ENCODE assay signal across 13 cellular contexts in the genomic region with DNA sequence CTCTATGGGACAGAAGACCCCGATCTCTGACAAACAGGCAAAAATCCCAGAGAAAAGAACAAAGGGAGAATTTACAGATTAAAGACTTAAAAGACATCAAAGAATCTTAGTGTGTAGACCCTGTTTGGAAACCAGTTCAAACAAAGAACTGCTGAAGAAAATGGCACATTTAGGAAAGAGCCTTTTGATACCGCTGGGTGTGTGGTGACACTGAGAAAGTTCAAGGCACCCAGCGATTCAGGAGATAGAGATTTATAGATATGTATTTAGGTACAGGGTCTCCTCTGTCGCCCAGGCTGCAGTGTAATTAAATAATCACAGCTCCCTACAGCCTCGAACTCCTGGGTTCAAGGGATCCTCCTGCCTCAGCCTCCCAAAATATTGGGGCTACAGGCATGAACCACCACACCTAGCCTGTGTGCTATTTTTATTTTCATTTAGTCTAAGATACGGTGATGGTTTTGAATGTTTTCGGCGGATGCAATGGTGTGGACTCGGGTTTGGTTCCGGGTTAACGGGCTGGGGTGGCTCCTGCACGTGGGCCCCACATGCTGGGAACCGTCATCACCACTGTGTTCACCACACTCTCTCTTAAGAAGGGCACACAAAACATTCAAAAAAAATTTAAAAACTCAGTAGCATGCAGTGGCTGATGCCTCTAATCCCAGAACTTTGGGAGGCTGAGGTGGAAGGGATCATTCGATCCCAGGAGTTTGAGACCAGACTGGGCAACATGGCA.
DNase-seq lines count a peak whose midpoint lies in the region; ATAC-seq and TF ChIP-seq lines count a peak whose summit lies in the region.
"Had no signal": no experiment of that assay in that cellular context is flagged by ENCODE, and none has a peak within 500 bp of the region (broad histone marks: within the 10 kb centered on the region; RNA-seq: fewer than 3 reads in every experiment).

No MANE protein-coding gene starts in this region.

- in situ Hi-C loops in HAP-1 (cut with MboI; ENCODE audit: low sequenced_read_pairs): no loop called here

- H3K4me3 ChIP-seq in OCI-LY1 (ENCODE audit: low read depth, low read length, poor library complexity, severe bottlenecking): peak overlapping the region; percentile 2
- no peak overlapping the region for H3K4me3 ChIP-seq in psoas muscle
- no peak overlapping the region for H3K4me3 ChIP-seq in SK-N-SH (ENCODE audit: low read depth in 2 of 2, low read length in 1 of 2)
- H3K4me3 ChIP-seq in HAP-1: no peak overlapping the region
- no peak overlapping the region for H3K4me3 ChIP-seq in BE2C (ENCODE audit: low read depth, low read length)
- H3K4me3 ChIP-seq: GM12878, right lobe of liver, thoracic aorta had no signal

- peak overlapping the region; percentile 37 for H3K27ac Mint-ChIP-seq in activated CD4-positive, alpha-beta T cell treated with anti-CD3 and anti-CD28 coated beads for 36 hours
- peak overlapping the region; percentile 62 for H3K27ac Mint-ChIP-seq in activated naive CD8-positive, alpha-beta T cell treated with anti-CD3 and anti-CD28 coated beads, Interleukin-2, amount 10 ng/mL, durations not matched to agents 7 days and 5 days

- H3K4me1 ChIP-seq in OCI-LY1 (ENCODE audit: insufficient read depth, low read length, severe bottlenecking): peaks cover 82% of the 10 kb centered on the region
- H3K4me1 ChIP-seq in psoas muscle: peaks cover 78% of the 10 kb centered on the region
- H3K4me1 ChIP-seq in SK-N-SH (ENCODE audit: control insufficient read depth in 1 of 2, insufficient read depth in 2 of 2, low read depth in 1 of 2, low read length in 1 of 2): peaks cover 35 to 40% of the 10 kb centered on the region in 2 experiments; a peak in 3 of 4 replicates
- H3K4me1 ChIP-seq in HAP-1: peaks cover 22% of the 10 kb centered on the region
- peaks cover 7% of the 10 kb centered on the region for H3K4me1 ChIP-seq in BE2C

- no peak for DNase-seq in activated CD4-positive, alpha-beta T cell treated with anti-CD3 and anti-CD28 coated beads for 36 hours
- no peak for DNase-seq in activated CD4-positive, alpha-beta T cell treated with anti-CD3 and anti-CD28 coated beads, Interleukin-2, amount 50 U/mL, for 1 hour
- no peak for DNase-seq in activated naive CD8-positive, alpha-beta T cell treated with anti-CD3 and anti-CD28 coated beads, Interleukin-2, amount 10 ng/mL, durations not matched to agents 7 days and 5 days
- peak in 1 of 2 donors; percentile 11 for DNase-seq in psoas muscle
- DNase-seq in SK-N-SH: no peak
- DNase-seq in HAP-1 (ENCODE audit: low spot score in 2 of 2): no peak
- DNase-seq in BE2C: no peak
- DNase-seq: endodermal cell had no signal

- no peaks in the 10 kb centered on the region for H3K27me3 Mint-ChIP-seq in activated CD4-positive, alpha-beta T cell treated with anti-CD3 and anti-CD28 coated beads for 36 hours
- no peaks in the 10 kb centered on the region for H3K27me3 Mint-ChIP-seq in activated naive CD8-positive, alpha-beta T cell treated with anti-CD3 and anti-CD28 coated beads, Interleukin-2, amount 10 ng/mL, durations not matched to agents 7 days and 5 days
- H3K27me3 Mint-ChIP-seq: brain had no signal

- intact Hi-C loops in activated CD4-positive, alpha-beta T cell treated with anti-CD3 and anti-CD28 coated beads for 36 hours (cut with DNase I, micrococcal nuclease): loop anchor here (2.0 to 5.0 kb wide), 5 partner anchors 76 to 225 kb away; a partner anchor contains a TSS
- intact Hi-C loops in psoas muscle (cut with DNase I): loop anchor here (5.0 kb wide), 2 partner anchors 156 to 226 kb away; no protein-coding TSS in a partner anchor

- TF ChIP-seq CTCF in OCI-LY1 (IDR thresholded peaks at IDR 0.05; ENCODE audit: low read length) (no peak), psoas muscle (IDR thresholded peaks at IDR 0.05) (no peak), SK-N-SH (IDR thresholded peaks at IDR 0.05) (no peak), BE2C (IDR thresholded peaks at IDR 0.05; ENCODE audit: low read depth, low read length) (no peak)

- no peaks in the 10 kb centered on the region for H3K9me3 ChIP-seq in OCI-LY1 (ENCODE audit: low read length)
- no peaks in the 10 kb centered on the region for H3K9me3 ChIP-seq in psoas muscle
- H3K9me3 ChIP-seq in SK-N-SH: no peaks in the 10 kb centered on the region
- no peaks in the 10 kb centered on the region for H3K9me3 ChIP-seq in HAP-1
- H3K9me3 ChIP-seq in BE2C: no peaks in the 10 kb centered on the region
- H3K9me3 ChIP-seq: right lobe of liver, thoracic aorta had no signal

- H3K36me3 ChIP-seq in OCI-LY1 (ENCODE audit: insufficient read depth, low read length): 0 out of 2 replicates have a peak, but pooled peaks cover 3% of the 10 kb centered on the region
- H3K36me3 ChIP-seq in psoas muscle (ENCODE audit: insufficient read depth in 1 of 2, low read depth in 1 of 2): no peaks in the 10 kb centered on the region
- no peaks in the 10 kb centered on the region for H3K36me3 ChIP-seq in SK-N-SH (replicated peaks in 1 of 2; ENCODE audit: control insufficient read depth in 1 of 2, insufficient read depth in 2 of 2, low read length in 1 of 2)
- no peaks in the 10 kb centered on the region for H3K36me3 ChIP-seq in HAP-1 (replicated peaks)
- H3K36me3 ChIP-seq in BE2C: no peaks in the 10 kb centered on the region
- H3K36me3 ChIP-seq: right lobe of liver, thoracic aorta had no signal

- CTCF ChIA-PET in activated CD4-positive, alpha-beta T cell treated with anti-CD3 and anti-CD28 coated beads for 36 hours (lab: Charles Lee): interaction anchor here (1.2 kb wide), 1 partner anchor 18 kb away, joined by 4 read pairs; no protein-coding TSS in a partner anchor
- CTCF ChIA-PET in SK-N-SH (lab: Yijun Ruan, JAX): no interaction called here

- H3K4me2 ChIP-seq in OCI-LY1 (ENCODE audit: low read length) (peak overlapping the region; percentile 55), SK-N-SH (no peak overlapping the region)

- no peak overlapping the region for H3K4me3 Mint-ChIP-seq in activated CD4-positive, alpha-beta T cell treated with anti-CD3 and anti-CD28 coated beads for 36 hours
- peak overlapping the region; percentile 55 for H3K4me3 Mint-ChIP-seq in activated naive CD8-positive, alpha-beta T cell treated with anti-CD3 and anti-CD28 coated beads, Interleukin-2, amount 10 ng/mL, durations not matched to agents 7 days and 5 days
- H3K4me3 Mint-ChIP-seq: endodermal cell had no signal

- no peak overlapping the region for H2AFZ ChIP-seq in OCI-LY1 (ENCODE audit: low read length)
- H2AFZ ChIP-seq in SK-N-SH (ENCODE audit: low read depth): no peak overlapping the region

- H3K9me2 ChIP-seq in OCI-LY1 (ENCODE audit: low read depth, low read length): no peaks in the 10 kb centered on the region
- H3K9me2 ChIP-seq in SK-N-SH: no peaks in the 10 kb centered on the region

- no peak for ATAC-seq in activated CD4-positive, alpha-beta T cell treated with anti-CD3 and anti-CD28 coated beads for 36 hours
- peak; percentile 40 for ATAC-seq in activated naive CD8-positive, alpha-beta T cell treated with anti-CD3 and anti-CD28 coated beads, Interleukin-2, amount 10 ng/mL, durations not matched to agents 7 days and 5 days (ENCODE audit: low read depth)
- ATAC-seq in psoas muscle: no peak
- ATAC-seq: GM12878, right lobe of liver had no signal

- H4K20me1 ChIP-seq in OCI-LY1 (ENCODE audit: insufficient read depth, low read length): no peaks in the 10 kb centered on the region
- H4K20me1 ChIP-seq in SK-N-SH (ENCODE audit: insufficient read depth): peaks cover 69% of the 10 kb centered on the region

- 87 to 89% (median 87%) methylated on average over 14 of the region's 14 CpGs for WGBS in psoas muscle, 3 donors
- WGBS in SK-N-SH (ENCODE audit: low lambda C conversion rate): 94% methylated on average over 14 of the region's 14 CpGs

- H3K27ac ChIP-seq in OCI-LY1 (ENCODE audit: low read depth, low read length, poor library complexity, severe bottlenecking): peak overlapping the region; percentile 87
- peak overlapping the region; percentile 96 for H3K27ac ChIP-seq in psoas muscle
- no peak overlapping the region for H3K27ac ChIP-seq in SK-N-SH (ENCODE audit: low read depth in 2 of 2, low read length in 1 of 2)
- H3K27ac ChIP-seq: right lobe of liver, thoracic aorta had no signal

- peaks cover 88% of the 10 kb centered on the region for H3K4me1 Mint-ChIP-seq in activated CD4-positive, alpha-beta T cell treated with anti-CD3 and anti-CD28 coated beads for 36 hours
- peaks cover 63% of the 10 kb centered on the region for H3K4me1 Mint-ChIP-seq in activated naive CD8-positive, alpha-beta T cell treated with anti-CD3 and anti-CD28 coated beads, Interleukin-2, amount 10 ng/mL, durations not matched to agents 7 days and 5 days

- no peak for TF ChIP-seq EP300 in SK-N-SH (IDR thresholded peaks at IDR 0.05; ENCODE audit: borderline replicate concordance in 1 of 2, low read depth in 1 of 2, low read length in 1 of 2)

- H3K79me2 ChIP-seq in OCI-LY1 (ENCODE audit: insufficient read depth, low read length) (peaks cover 68% of the 10 kb centered on the region), SK-N-SH (ENCODE audit: insufficient read depth) (peaks cover 93% of the 10 kb centered on the region)

- POLR2A ChIA-PET in activated CD4-positive, alpha-beta T cell treated with anti-CD3 and anti-CD28 coated beads for 36 hours (lab: Charles Lee): interaction anchor here (0.7 kb wide), 1 partner anchor 154 kb away, joined by 4 read pairs; no protein-coding TSS in a partner anchor
- POLR2A ChIA-PET in activated naive CD8-positive, alpha-beta T cell treated with anti-CD3 and anti-CD28 coated beads, Interleukin-2, amount 10 ng/mL, durations not matched to agents 7 days and 5 days (lab: Charles Lee): interaction anchor here (0.5 kb wide), 1 partner anchor 17 kb away, joined by 4 read pairs; no protein-coding TSS in a partner anchor
- POLR2A ChIA-PET in SK-N-SH (lab: Yijun Ruan, JAX): no interaction called here

- peak overlapping the region; percentile 39 for H3K9ac ChIP-seq in OCI-LY1 (ENCODE audit: low read length)
- H3K9ac ChIP-seq in SK-N-SH: no peak overlapping the region

- H3F3A ChIP-seq in OCI-LY1 (ENCODE audit: insufficient read depth, low read length) (0 out of 2 replicates have a peak, but pooled peaks cover 5% of the 10 kb centered on the region), SK-N-SH (replicated peaks; ENCODE audit: insufficient read depth) (peaks cover 18% of the 10 kb centered on the region)

- H3K36me3 Mint-ChIP-seq in activated CD4-positive, alpha-beta T cell treated with anti-CD3 and anti-CD28 coated beads for 36 hours (ENCODE audit: low read depth): peaks cover 10% of the 10 kb centered on the region
- peaks cover 5% of the 10 kb centered on the region for H3K36me3 Mint-ChIP-seq in activated naive CD8-positive, alpha-beta T cell treated with anti-CD3 and anti-CD28 coated beads, Interleukin-2, amount 10 ng/mL, durations not matched to agents 7 days and 5 days
- H3K36me3 Mint-ChIP-seq: brain had no signal

- H3K27me3 ChIP-seq in OCI-LY1 (ENCODE audit: insufficient read depth, low read length): no peaks in the 10 kb centered on the region
- no peaks in the 10 kb centered on the region for H3K27me3 ChIP-seq in psoas muscle (ENCODE audit: insufficient read depth in 3 of 3, low read length in 2 of 3)
- H3K27me3 ChIP-seq in SK-N-SH (ENCODE audit: insufficient read depth): no peaks in the 10 kb centered on the region
- H3K27me3 ChIP-seq in HAP-1 (ENCODE audit: low read depth): no peaks in the 10 kb centered on the region
- no peaks in the 10 kb centered on the region for H3K27me3 ChIP-seq in BE2C
- H3K27me3 ChIP-seq: right lobe of liver had no signal

- TF ChIP-seq RAD21 in SK-N-SH (IDR thresholded peaks at IDR 0.05; ENCODE audit: low read length): no peak

- H3K9me3 Mint-ChIP-seq in activated CD4-positive, alpha-beta T cell treated with anti-CD3 and anti-CD28 coated beads for 36 hours (ENCODE audit: low read depth): no peaks in the 10 kb centered on the region
- no peaks in the 10 kb centered on the region for H3K9me3 Mint-ChIP-seq in activated naive CD8-positive, alpha-beta T cell treated with anti-CD3 and anti-CD28 coated beads, Interleukin-2, amount 10 ng/mL, durations not matched to agents 7 days and 5 days
- H3K9me3 Mint-ChIP-seq: brain, endodermal cell had no signal

Comparison
In these comparisons a context has a peak if more than half of its experiments do, and no peak if none do; other contexts are left out.
1. H3K27ac ChIP-seq: peak in OCI-LY1 (single experiment) and psoas muscle (single experiment); none in SK-N-SH (0 of 2).